ENCODE assay signal across 22 cellular contexts in the genomic region with DNA sequence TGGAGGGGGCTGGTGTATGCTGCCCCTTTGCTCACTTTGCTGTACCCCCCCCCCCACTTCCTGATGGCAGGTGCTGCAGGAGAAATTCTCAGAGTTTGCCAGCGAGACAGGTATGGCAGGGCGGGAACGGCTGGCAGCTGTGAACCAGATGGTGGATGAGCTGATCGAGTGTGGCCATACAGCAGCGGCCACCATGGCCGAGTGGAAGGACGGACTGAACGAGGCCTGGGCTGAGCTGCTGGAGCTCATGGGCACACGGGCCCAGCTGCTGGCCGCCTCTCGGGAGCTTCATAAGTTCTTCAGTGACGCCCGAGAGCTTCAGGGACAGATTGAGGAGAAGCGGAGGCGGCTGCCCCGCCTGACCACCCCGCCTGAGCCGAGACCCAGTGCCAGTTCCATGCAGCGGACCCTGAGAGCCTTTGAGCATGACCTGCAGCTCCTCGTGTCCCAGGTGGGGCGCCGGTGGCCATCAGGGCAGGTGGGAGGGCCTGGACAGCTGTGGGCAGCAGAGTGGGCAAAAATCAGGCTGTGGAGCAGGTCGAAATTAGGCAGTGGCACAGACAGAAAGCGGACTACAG. TPM values are rescaled to one million over a fixed set of nuclear protein-coding genes. Genes with fewer than 3 reads are reported as not detected.
A peak's percentile ranks its signal among the peaks of the same experiment; 100 is the strongest.
DNase-seq lines count a peak whose midpoint lies in the region; ATAC-seq and TF ChIP-seq lines count a peak whose summit lies in the region.
"Had no signal": no experiment of that assay in that cellular context is flagged by ENCODE, and none has a peak within 500 bp of the region (broad histone marks: within the 10 kb centered on the region; RNA-seq: fewer than 3 reads in every experiment).

No MANE protein-coding gene starts in this region.

- H2BK120ac ChIP-seq in neuronal stem cell (ENCODE audit: low read depth, low read length) = no peak overlapping the region

- H3K27me3 ChIP-seq in NT2/D1 (ENCODE audit: insufficient read depth, insufficient read length) (peaks cover 23% of the 10 kb centered on the region), neuronal stem cell (ENCODE audit: control insufficient read depth in 3 of 3, insufficient read depth in 3 of 3, low read depth in 1 of 3, low read length in 3 of 3) (peaks cover 8 to 70% (median 29%) of the 10 kb centered on the region in 3 experiments), lower lobe of right lung (ENCODE audit: low read depth) (peaks cover 39% of the 10 kb centered on the region)
- H3K27me3 ChIP-seq: BE2C had no signal

- no peak for DNase-seq in NT2/D1 (ENCODE audit: low read depth, low spot score)
- peak; percentile 6 for DNase-seq in epidermal melanocyte (ENCODE audit: insufficient read length, low spot score)
- DNase-seq in neuronal stem cell (ENCODE audit: low spot score) = no peak
- DNase-seq in activated T-cell treated with anti-CD3 and anti-CD28 coated beads, Interleukin-2, amount 50 U/mL, for 4 hours = no peak
- DNase-seq in lower lobe of right lung = no peak
- DNase-seq in HuH-7.5 (ENCODE audit: low spot score) = no peak
- no peak for DNase-seq in coronary artery (ENCODE audit: low spot score)
- DNase-seq: 8988T; ACHN; AML-193; BE2C; CD4-positive, alpha-beta T cell; CD8-positive, alpha-beta memory T cell; DMS53; DMS79 treated with DMSO at 0.1 percent for 48 hours; GF-D8; GOT3; H7; HCEC 1CT had no signal

- no peak overlapping the region for H3K27ac ChIP-seq in neuronal stem cell (replicated peaks; ENCODE audit: low read length)
- H3K27ac ChIP-seq in lower lobe of right lung = no peak overlapping the region
- H3K27ac ChIP-seq in coronary artery = no peak overlapping the region
- H3K27ac ChIP-seq: A549; BLaER1 treated with 17β-estradiol and CSF1 and Interleukin-3, amounts not matched to agents 10 nM and 100 nM had no signal

- H2BK15ac ChIP-seq in neuronal stem cell (ENCODE audit: low read length) = no peak overlapping the region

- H3K9ac ChIP-seq in NT2/D1 (ENCODE audit: insufficient read length, low read depth) (peak overlapping the region; percentile 4), neuronal stem cell (ENCODE audit: low read depth, low read length, poor library complexity) (no peak overlapping the region)
- H3K9ac ChIP-seq: BLaER1 treated with 17β-estradiol and CSF1 and Interleukin-3, amounts not matched to agents 10 nM and 100 nM had no signal

- no peak for TF ChIP-seq CTCF in lower lobe of right lung (IDR thresholded peaks at IDR 0.05)
- TF ChIP-seq CTCF in coronary artery (IDR thresholded peaks at IDR 0.05) = no peak

- intact Hi-C loops in lower lobe of right lung (cut with DNase I) = no loop called here

- H3K27me3 Mint-ChIP-seq in activated T-cell treated with anti-CD3 and anti-CD28 coated beads, Interleukin-2, amount 50 U/mL, for 4 hours (ENCODE audit: low read depth) = peaks cover 53% of the 10 kb centered on the region

- H3K36me3 ChIP-seq in NT2/D1 (ENCODE audit: insufficient read depth, insufficient read length, low read length) = no peaks in the 10 kb centered on the region
- H3K36me3 ChIP-seq in neuronal stem cell (replicated peaks in 1 of 2; ENCODE audit: control insufficient read depth in 2 of 2, insufficient read depth in 2 of 2, low read length in 2 of 2) = no peaks in the 10 kb centered on the region
- no peaks in the 10 kb centered on the region for H3K36me3 ChIP-seq in lower lobe of right lung
- H3K36me3 ChIP-seq: BE2C; BLaER1 treated with 17β-estradiol and CSF1 and Interleukin-3, amounts not matched to agents 10 nM and 100 nM had no signal

- no peak overlapping the region for H3K4me3 Mint-ChIP-seq in activated T-cell treated with anti-CD3 and anti-CD28 coated beads, Interleukin-2, amount 50 U/mL, for 4 hours
- H3K4me3 Mint-ChIP-seq: CD14-positive monocyte; CD4-positive, alpha-beta T cell; CD8-positive, alpha-beta memory T cell had no signal

- H3K4ac ChIP-seq in neuronal stem cell (ENCODE audit: low read length) = no peak overlapping the region

- no peak overlapping the region for H4K8ac ChIP-seq in neuronal stem cell (ENCODE audit: low read depth, low read length)

- H3K4me1 Mint-ChIP-seq in activated T-cell treated with anti-CD3 and anti-CD28 coated beads, Interleukin-2, amount 50 U/mL, for 4 hours (ENCODE audit: low read depth) = no peaks in the 10 kb centered on the region
- H3K4me1 Mint-ChIP-seq: CD14-positive monocyte had no signal

- no peak overlapping the region for H3K14ac ChIP-seq in neuronal stem cell (ENCODE audit: low read length)

- peak overlapping the region; percentile 43 for H4K91ac ChIP-seq in neuronal stem cell (ENCODE audit: low read depth, low read length, poor library complexity)

- H3K9me3 ChIP-seq in NT2/D1 (ENCODE audit: insufficient read depth, low read length) (no peaks in the 10 kb centered on the region), neuronal stem cell (replicated peaks in 1 of 2; ENCODE audit: control insufficient read depth in 2 of 2, insufficient read depth in 1 of 2, low read depth in 1 of 2, low read length in 2 of 2) (no peaks in the 10 kb centered on the region), lower lobe of right lung (no peaks in the 10 kb centered on the region)
- H3K9me3 ChIP-seq: A549; BE2C; BLaER1 treated with 17β-estradiol and CSF1 and Interleukin-3, amounts not matched to agents 10 nM and 100 nM had no signal

- H2AK5ac ChIP-seq in neuronal stem cell (ENCODE audit: low read depth, low read length) = no peak overlapping the region

- no peak overlapping the region for H2BK12ac ChIP-seq in neuronal stem cell (ENCODE audit: low read length)

- no peak overlapping the region for H3K4me3 ChIP-seq in NT2/D1 (ENCODE audit: insufficient read length, low read depth)
- H3K4me3 ChIP-seq in neuronal stem cell (ENCODE audit: low read length in 2 of 2) = no peak overlapping the region
- H3K4me3 ChIP-seq in lower lobe of right lung = no peak overlapping the region
- no peak overlapping the region for H3K4me3 ChIP-seq in coronary artery
- H3K4me3 ChIP-seq: A549; BLaER1 treated with 17β-estradiol and CSF1 and Interleukin-3, amounts not matched to agents 10 nM and 100 nM had no signal

- H3K36me3 Mint-ChIP-seq in activated T-cell treated with anti-CD3 and anti-CD28 coated beads, Interleukin-2, amount 50 U/mL, for 4 hours (ENCODE audit: insufficient read depth) = no peaks in the 10 kb centered on the region

- no peak overlapping the region for H3K23ac ChIP-seq in neuronal stem cell (ENCODE audit: low read depth, low read length, poor library complexity)

- H3K4me2 ChIP-seq in neuronal stem cell (ENCODE audit: insufficient read depth, low read length, poor library complexity, severe bottlenecking) = no peak overlapping the region
- H3K4me2 ChIP-seq: A549; BLaER1 treated with 17β-estradiol and CSF1 and Interleukin-3, amounts not matched to agents 10 nM and 100 nM had no signal

- H3K4me1 ChIP-seq in NT2/D1 (ENCODE audit: insufficient read depth, insufficient read length) (no peaks in the 10 kb centered on the region), neuronal stem cell (ENCODE audit: control insufficient read depth in 2 of 2, insufficient read depth in 1 of 2, low read depth in 1 of 2, low read length in 2 of 2) (peaks cover 0 to 6% of the 10 kb centered on the region in 2 donors), lower lobe of right lung (no peaks in the 10 kb centered on the region)
- H3K4me1 ChIP-seq: A549, BE2C had no signal

- no peaks in the 10 kb centered on the region for H3K9me3 Mint-ChIP-seq in activated T-cell treated with anti-CD3 and anti-CD28 coated beads, Interleukin-2, amount 50 U/mL, for 4 hours
- H3K9me3 Mint-ChIP-seq: CD4-positive, alpha-beta T cell; CD8-positive, alpha-beta memory T cell had no signal

- no peak for ATAC-seq in activated T-cell treated with anti-CD3 and anti-CD28 coated beads, Interleukin-2, amount 50 U/mL, for 4 hours
- no peak for ATAC-seq in lower lobe of right lung
- ATAC-seq: A549 had no signal

- no peak overlapping the region for H2BK5ac ChIP-seq in neuronal stem cell (ENCODE audit: low read length)

- no peaks in the 10 kb centered on the region for H3K79me1 ChIP-seq in neuronal stem cell (ENCODE audit: low read depth, low read length)

- no peak overlapping the region for H3K18ac ChIP-seq in neuronal stem cell (ENCODE audit: low read length)

- no peak overlapping the region for H2AFZ ChIP-seq in neuronal stem cell (ENCODE audit: low read length)

- WGBS in neuronal stem cell (ENCODE audit: extremely low coverage in 2 of 2, insufficient read length in 2 of 2, insufficient replicate concordance in 1 of 2), 2 donors = no CpG with 5 or more reads among the region's 24 CpGs

RNA-seq across cellular contexts. Expression of gene SHKBP1, which starts 19.6 kb away (rescaled TPM):
- polyA plus RNA-seq in neuronal stem cell (2013, experiment 1 of 2) = 71.5 TPM
- 74.4 TPM for polyA plus RNA-seq in neuronal stem cell (2013, experiment 2 of 2)
- total RNA-seq in activated T-cell treated with anti-CD3 and anti-CD28 coated beads, Interleukin-2, amount 50 U/mL, for 4 hours = 10 to 100 TPM; 80.1 to 86.1 (median 84.8) TPM
- total RNA-seq in lower lobe of right lung = 91.2 TPM

RNA-seq across cellular contexts. Expression of gene LTBP4, which starts 44.1 kb away (rescaled TPM):
- polyA plus RNA-seq in neuronal stem cell (2013, experiment 1 of 2) = 83.2 TPM
- polyA plus RNA-seq in neuronal stem cell (2013, experiment 2 of 2) = 84.5 TPM
- 100 to 1,000 TPM; 210 to 251 (median 213) TPM for total RNA-seq in activated T-cell treated with anti-CD3 and anti-CD28 coated beads, Interleukin-2, amount 50 U/mL, for 4 hours
- 316 TPM for total RNA-seq in lower lobe of right lung
